Comparison of ENCODE assay signal across 20 cellular contexts in genomic region chr3:127068111-127068810, GRCh38.
"Had no signal": no experiment of that assay in that cellular context is flagged by ENCODE, and none has a peak within 500 bp of the region (broad histone marks: within the 10 kb centered on the region; RNA-seq: fewer than 3 reads in every experiment).

No MANE protein-coding gene starts in this region.

- ATAC-seq: activated naive CD8-positive, alpha-beta T cell treated with anti-CD3 and anti-CD28 coated beads, Interleukin-2, amount 50 U/mL, for 24 hours; gastroesophageal sphincter; right cardiac atrium; stimulated activated naive B cell treated with anti-CD40 and anti-IgM and Interleukin-4, amounts not matched to agents 10 μg/mL and 1 μg/mL and 100 μg/mL, for 72 hours had no signal

- H3K27me3 ChIP-seq: thyroid gland, upper lobe of left lung had no signal

- DNase-seq: activated CD4-positive, alpha-beta T cell treated with anti-CD3 and anti-CD28 coated beads for 4 hours; activated CD4-positive, alpha-beta T cell treated with anti-CD3 and anti-CD28 coated beads, Interleukin-2, amount 50 U/mL, for 48 hours; activated CD8-positive, alpha-beta memory T cell treated with anti-CD3 and anti-CD28 coated beads for 24 hours; activated gamma-delta T cell; activated naive CD8-positive, alpha-beta T cell treated with anti-CD3 and anti-CD28 coated beads, Interleukin-2, amount 50 U/mL, for 24 hours; amygdala; hippocampal formation; mesendoderm; occipital lobe; stimulated activated CD4-positive, alpha-beta T cell treated with anti-CD3 and anti-CD28 coated beads, Interleukin-1b, Interleukin-23, amount 100 ng/mL, for 48 hours; stimulated activated naive B cell treated with anti-CD40 and anti-IgM and Interleukin-4, amounts not matched to agents 10 μg/mL and 1 μg/mL and 100 μg/mL, for 72 hours; stomach; thyroid gland; upper lobe of left lung had no signal

- H3K4me3 ChIP-seq: gastroesophageal sphincter, lung, skin epidermis, stomach, thyroid gland, upper lobe of left lung had no signal

- H3K4me1 ChIP-seq: stomach had no signal

- H3K9me3 ChIP-seq: gastroesophageal sphincter, stomach, thyroid gland, upper lobe of left lung had no signal

- H3K36me3 ChIP-seq: gastroesophageal sphincter, stomach, thyroid gland, upper lobe of left lung had no signal

- H3K27ac ChIP-seq: gastroesophageal sphincter, parathyroid adenoma, skin epidermis, stomach, thyroid gland, upper lobe of left lung had no signal

- H3K79me2 ChIP-seq: parathyroid adenoma had no signal

- H3K9ac ChIP-seq: parathyroid adenoma had no signal

- H2AFZ ChIP-seq: parathyroid adenoma had no signal

- FAIRE-seq: endothelial cell of umbilical vein had no signal
